Comparison of ENCODE assay signal across 11 cellular contexts in genomic region chr9:127967151-127967809, GRCh38. TPM values are rescaled to one million over a fixed set of nuclear protein-coding genes. Genes with fewer than 3 reads are reported as not detected.
DNase-seq lines count a peak whose midpoint lies in the region; ATAC-seq and TF ChIP-seq lines count a peak whose summit lies in the region.
"Had no signal": no experiment of that assay in that cellular context is flagged by ENCODE, and none has a peak within 500 bp of the region (broad histone marks: within the 10 kb centered on the region; RNA-seq: fewer than 3 reads in every experiment).

No MANE protein-coding gene starts in this region.

- H3K36me3 Mint-ChIP-seq in activated naive CD4-positive, alpha-beta T cell treated with anti-CD3 and anti-CD28 coated beads, Interleukin-2, amount 50 U/mL, for 24 hours = peaks cover 2% of the 10 kb centered on the region
- peaks cover 28% of the 10 kb centered on the region for H3K36me3 Mint-ChIP-seq in activated naive CD8-positive, alpha-beta T cell treated with anti-CD3 and anti-CD28 coated beads for 36 hours

- intact Hi-C loops in mucosa of descending colon (cut with DNase I, micrococcal nuclease) = no loop called here
- intact Hi-C loops in transverse colon (cut with DNase I; ENCODE audit: low total_unique reads) = no loop called here

- DNase-seq in activated naive CD4-positive, alpha-beta T cell treated with Interleukin-2 at 50 U/mL for 16 hours = no peak
- DNase-seq in activated naive CD8-positive, alpha-beta T cell treated with anti-CD3 and anti-CD28 coated beads for 36 hours = no peak
- DNase-seq in mucosa of descending colon = peak in 2 of 3 donors; percentile 50 to 54
- no peak for DNase-seq in transverse colon
- no peak for DNase-seq in ecto neural progenitor cell (ENCODE audit: low spot score)
- DNase-seq: H7 had no signal

- peaks cover 98% of the 10 kb centered on the region for H3K4me1 Mint-ChIP-seq in activated naive CD4-positive, alpha-beta T cell treated with anti-CD3 and anti-CD28 coated beads, Interleukin-2, amount 50 U/mL, for 24 hours
- peaks cover 98% of the 10 kb centered on the region for H3K4me1 Mint-ChIP-seq in activated naive CD8-positive, alpha-beta T cell treated with anti-CD3 and anti-CD28 coated beads for 36 hours

- in situ Hi-C loops in transverse colon (cut with MboI; ENCODE audit: low pct_ligation_motif_present in 1 of 4, low pct_unique_long_range_greater_than_20kb in 1 of 4, low sequenced_read_pairs in 3 of 4) = loop anchor here in 1 of 4 donors (25.0 kb wide), 1 partner anchor 145 kb away; no protein-coding TSS in a partner anchor

- H3K9me3 ChIP-seq in mucosa of descending colon (no peaks in the 10 kb centered on the region), transverse colon (no peaks in the 10 kb centered on the region)
- H3K9me3 ChIP-seq: Caco-2, neutrophil had no signal

- H3K9me3 Mint-ChIP-seq in activated naive CD4-positive, alpha-beta T cell treated with anti-CD3 and anti-CD28 coated beads, Interleukin-2, amount 50 U/mL, for 24 hours = no peaks in the 10 kb centered on the region
- no peaks in the 10 kb centered on the region for H3K9me3 Mint-ChIP-seq in activated naive CD8-positive, alpha-beta T cell treated with anti-CD3 and anti-CD28 coated beads for 36 hours

- no peak for TF ChIP-seq CTCF in mucosa of descending colon (IDR thresholded peaks at IDR 0.05)
- no peak for TF ChIP-seq CTCF in transverse colon (IDR thresholded peaks at IDR 0.05)

- no peaks in the 10 kb centered on the region for H3K36me3 ChIP-seq in mucosa of descending colon (ENCODE audit: low read depth)
- H3K36me3 ChIP-seq in transverse colon = no peaks in the 10 kb centered on the region
- H3K36me3 ChIP-seq: neutrophil had no signal

- 61% methylated on average over 9 of the region's 9 CpGs; no CpG with 5 or more reads in 1 of the 2 donors for WGBS in transverse colon (ENCODE audit: low coverage in 1 of 2), 2 donors

- peak overlapping the region; percentile 98 for H3K27ac Mint-ChIP-seq in activated naive CD4-positive, alpha-beta T cell treated with anti-CD3 and anti-CD28 coated beads, Interleukin-2, amount 50 U/mL, for 24 hours
- peak overlapping the region; percentile 95 for H3K27ac Mint-ChIP-seq in activated naive CD8-positive, alpha-beta T cell treated with anti-CD3 and anti-CD28 coated beads for 36 hours

- no peak for TF ChIP-seq EP300 in transverse colon (IDR thresholded peaks at IDR 0.05; ENCODE audit: low read depth)

- no peaks in the 10 kb centered on the region for H3K27me3 Mint-ChIP-seq in activated naive CD4-positive, alpha-beta T cell treated with anti-CD3 and anti-CD28 coated beads, Interleukin-2, amount 50 U/mL, for 24 hours
- no peaks in the 10 kb centered on the region for H3K27me3 Mint-ChIP-seq in activated naive CD8-positive, alpha-beta T cell treated with anti-CD3 and anti-CD28 coated beads for 36 hours

- no peaks in the 10 kb centered on the region for H3K27me3 ChIP-seq in transverse colon

- peaks cover 82% of the 10 kb centered on the region for H3K4me1 ChIP-seq in mucosa of descending colon (ENCODE audit: low read depth)
- peaks cover 91 to 100% (median 99%) of the 10 kb centered on the region in 4 donors for H3K4me1 ChIP-seq in transverse colon

- H3K4me3 ChIP-seq in mucosa of descending colon = no peak overlapping the region
- H3K4me3 ChIP-seq in transverse colon = no peak overlapping the region

- peak overlapping the region; percentile 88 for H3K4me3 Mint-ChIP-seq in activated naive CD4-positive, alpha-beta T cell treated with anti-CD3 and anti-CD28 coated beads, Interleukin-2, amount 50 U/mL, for 24 hours
- H3K4me3 Mint-ChIP-seq in activated naive CD8-positive, alpha-beta T cell treated with anti-CD3 and anti-CD28 coated beads for 36 hours = peak overlapping the region; percentile 23

- no peak for TF ChIP-seq POLR2A in transverse colon (IDR thresholded peaks at IDR 0.05)

- no peak for ATAC-seq in mucosa of descending colon
- no peak for ATAC-seq in GM19328 (IDR thresholded peaks at IDR 0.05; ENCODE audit: unreplicated experiment)
- no peak for ATAC-seq in GM18868 (IDR thresholded peaks at IDR 0.05; ENCODE audit: unreplicated experiment)

- peak overlapping the region; percentile 94 to 98 (median 98) for H3K27ac ChIP-seq in transverse colon
- H3K27ac ChIP-seq: neutrophil had no signal

RNA-seq across cellular contexts. Expression of gene EEIG1, which starts 13.5 kb away (rescaled TPM):
- 10 to 100 TPM; 77.2 to 83.8 TPM for total RNA-seq in activated naive CD8-positive, alpha-beta T cell treated with anti-CD3 and anti-CD28 coated beads for 36 hours
- total RNA-seq in mucosa of descending colon = 100 to 1,000 TPM; 127 to 168 (median 144) TPM
- total RNA-seq in transverse colon = 100 to 1,000 TPM in 2 of 4 donors, 10 to 100 TPM in 2; 77.0 to 230 (median 96.7) TPM

RNA-seq across cellular contexts. Expression of gene DPM2, which starts 29.6 kb away (rescaled TPM):
- 10 to 100 TPM; 55.4 to 57.6 TPM for total RNA-seq in activated naive CD8-positive, alpha-beta T cell treated with anti-CD3 and anti-CD28 coated beads for 36 hours
- total RNA-seq in mucosa of descending colon (10 to 100 TPM; 23.0 to 30.4 (median 29.4) TPM), transverse colon (100 to 1,000 TPM in 1 of 4 donors, 10 to 100 TPM in 3; 20.6 to 249 (median 26.3) TPM)

RNA-seq across cellular contexts. Expression of gene PIP5KL1, which starts 36.7 kb away (rescaled TPM):
- 1 to 10 TPM; 2.3 to 3.2 TPM for total RNA-seq in activated naive CD8-positive, alpha-beta T cell treated with anti-CD3 and anti-CD28 coated beads for 36 hours
- 1 to 10 TPM in 2 of 3 donors, under 1 TPM in 1; 0.58 to 1.9 (median 1.1) TPM for total RNA-seq in mucosa of descending colon
- 1 to 10 TPM in 1 of 4 donors, not detected in 3; 4.6 TPM for total RNA-seq in transverse colon

RNA-seq across cellular contexts. Expression of gene ST6GALNAC4, which starts 50.4 kb away (rescaled TPM):
- 10 to 100 TPM; 45.3 to 51.2 TPM for total RNA-seq in activated naive CD8-positive, alpha-beta T cell treated with anti-CD3 and anti-CD28 coated beads for 36 hours
- total RNA-seq in mucosa of descending colon = 10 to 100 TPM; 31.0 to 39.2 (median 37.2) TPM
- 10 to 100 TPM; 16.7 to 66.1 (median 47.3) TPM for total RNA-seq in transverse colon

Comparison
In these comparisons a context has a peak if more than half of its experiments do, and no peak if none do; other contexts are left out.
1. DNase-seq: peak in mucosa of descending colon (2 of 3); none in activated naive CD4-positive, alpha-beta T cell treated with Interleukin-2 at 50 U/mL for 16 hours (single experiment), activated naive CD8-positive, alpha-beta T cell treated with anti-CD3 and anti-CD28 coated beads for 36 hours (single experiment), transverse colon (single experiment) and ecto neural progenitor cell (single experiment).